ENCODE assay signal across 8 cellular contexts in the genomic region with DNA sequence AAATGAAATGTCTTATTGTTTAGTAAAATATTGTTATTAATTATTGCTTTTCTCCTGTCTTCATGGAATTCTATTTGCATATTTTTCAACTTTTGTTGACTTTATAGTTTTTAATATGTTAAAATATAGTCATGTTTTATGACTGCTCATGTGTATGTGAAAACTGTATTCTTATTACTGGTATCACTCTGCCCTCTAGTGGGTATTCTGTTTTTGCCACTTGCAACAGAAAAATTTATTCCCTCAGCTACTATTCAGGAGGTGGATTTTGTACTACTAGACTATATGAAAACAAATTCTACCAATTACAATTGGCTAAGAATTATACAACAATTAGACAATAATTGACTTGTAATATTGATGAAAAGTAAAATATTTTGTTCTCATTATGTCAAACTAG. TPM values are rescaled to one million over a fixed set of nuclear protein-coding genes. Genes with fewer than 3 reads are reported as not detected.
DNase-seq lines count a peak whose midpoint lies in the region; ATAC-seq and TF ChIP-seq lines count a peak whose summit lies in the region.

No MANE protein-coding gene starts in this region.

- H3K4me3 Mint-ChIP-seq in Calu3 (ENCODE audit: low read depth, unreplicated experiment), result no peak overlapping the region

- CTCF ChIA-PET in Calu3 (lab: Charles Lee), result no interaction called here

- H3K4me1 Mint-ChIP-seq in Calu3 (ENCODE audit: low read depth, unreplicated experiment), result no peaks in the 10 kb centered on the region

- H3K4me3 ChIP-seq in epithelial cell of proximal tubule (ENCODE audit: low read depth, low read length) (no peak overlapping the region), mucosa of descending colon (no peak overlapping the region)

- ATAC-seq in mucosa of descending colon (no peak), HG03469 (IDR thresholded peaks at IDR 0.05; ENCODE audit: unreplicated experiment) (no peak)

- H3K4me1 ChIP-seq in mucosa of descending colon (ENCODE audit: low read depth), result no peaks in the 10 kb centered on the region

- TF ChIP-seq CTCF in Calu3 (IDR thresholded peaks at IDR 0.05; ENCODE audit: unreplicated experiment), result peak; percentile 54
- peak; percentile 67 for TF ChIP-seq CTCF in epithelial cell of proximal tubule (conservative IDR thresholded peaks at IDR 0.05; ENCODE audit: low read depth, low read length)
- TF ChIP-seq CTCF in mucosa of descending colon (IDR thresholded peaks at IDR 0.05), result no peak

- no peaks in the 10 kb centered on the region for H3K27me3 Mint-ChIP-seq in Calu3 (ENCODE audit: unreplicated experiment)

- H3K9me3 Mint-ChIP-seq in Calu3 (ENCODE audit: low read depth, unreplicated experiment), result peaks cover 5% of the 10 kb centered on the region

- peaks cover 9% of the 10 kb centered on the region for H3K9me3 ChIP-seq in mucosa of descending colon

- H3K27ac Mint-ChIP-seq in Calu3 (ENCODE audit: unreplicated experiment), result no peak overlapping the region

- no peaks in the 10 kb centered on the region for H3K36me3 ChIP-seq in mucosa of descending colon (ENCODE audit: low read depth)

- no TSS peak for BruUV-seq in Calu3 (replicated peaks; lab: Mats Ljungman, UMichigan)

- intact Hi-C loops in Calu3 (cut with micrococcal nuclease; ENCODE audit: unreplicated experiment) (no loop called here), mucosa of descending colon (cut with DNase I, micrococcal nuclease) (no loop called here)

- no peaks in the 10 kb centered on the region for H3K36me3 Mint-ChIP-seq in Calu3 (ENCODE audit: insufficient read depth, unreplicated experiment)

- peak; percentile 36 for DNase-seq in Calu3
- peak; percentile 3 for DNase-seq in HCEC 1CT
- peak; percentile 24 for DNase-seq in NCI-H69 (lab: John Stamatoyannopoulos, UW)
- peak; percentile 9 for DNase-seq in epithelial cell of proximal tubule (ENCODE audit: low read depth)
- peak; percentile 7 for DNase-seq in stromal cell of bone marrow (ENCODE audit: low read depth)
- DNase-seq in mucosa of descending colon, result no peak
- no peak for DNase-seq in cerebellum (ENCODE audit: low spot score)

RNA-seq across cellular contexts. Expression of gene OR4C6, which starts 45.0 kb away (rescaled TPM):
- total RNA-seq in Calu3 (2022), result 0.47 and 0.95 TPM in 2 replicates
- total RNA-seq in epithelial cell of proximal tubule, result not detected in 2 replicates
- total RNA-seq in mucosa of descending colon, result not detected
- not detected for total RNA-seq in cerebellum

RNA-seq across cellular contexts. Expression of gene OR4S2, which starts 58.9 kb away (rescaled TPM):
- total RNA-seq in Calu3 (2022), result not detected in 2 replicates
- total RNA-seq in epithelial cell of proximal tubule, result not detected in 2 replicates
- not detected for total RNA-seq in mucosa of descending colon
- not detected for total RNA-seq in cerebellum

Comparison
In these comparisons a context has a peak if more than half of its experiments do, and no peak if none do; other contexts are left out.
1. DNase-seq: peak in Calu3 (single experiment), HCEC 1CT (single experiment), NCI-H69 (single experiment), epithelial cell of proximal tubule (single experiment) and stromal cell of bone marrow (single experiment); none in mucosa of descending colon (0 of 3) and cerebellum (single experiment).